In the genomic region with DNA sequence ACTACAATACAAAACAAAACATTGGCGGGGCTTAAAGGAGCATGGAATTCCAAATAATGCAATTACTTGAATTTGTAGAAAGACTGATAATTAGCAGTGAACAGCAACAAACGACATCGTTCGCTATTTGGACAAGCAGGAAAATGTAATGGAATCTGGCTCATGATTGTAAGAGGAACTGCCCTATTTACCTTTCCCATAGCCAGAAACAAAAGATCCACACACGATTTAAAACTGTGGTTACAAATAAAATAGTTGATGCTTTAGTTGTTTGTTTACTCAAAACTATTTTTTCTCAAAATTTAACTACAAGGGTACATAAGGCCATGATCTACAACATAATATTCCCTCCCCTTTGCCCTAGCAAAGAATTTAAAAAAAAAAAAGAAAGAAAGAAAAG, we compare ENCODE assay signal across 1 cellular context.
A peak's percentile ranks its signal among the peaks of the same experiment; 100 is the strongest.
TF ChIP-seq lines count a peak whose summit lies in the region.

No MANE protein-coding gene starts in this region.

TF ChIP-seq in A549, 52 proteins besides CTCF, POLR2A, EP300 and RAD21:
- no peak for TF ChIP-seq FOSL2 (IDR thresholded peaks at IDR 0.05)
- peak; percentile 52; the same call in 1 of the 2 replicates for TF ChIP-seq FOSL2 (CRISPR knock-in tag; IDR thresholded peaks at IDR 0.05)
- no peak for TF ChIP-seq HOXB5 (CRISPR knock-in tag; IDR thresholded peaks at IDR 0.05)
- no peak for TF ChIP-seq TP53 (CRISPR knock-in tag; IDR thresholded peaks at IDR 0.05)
- TF ChIP-seq PHF8 (IDR thresholded peaks at IDR 0.05; ENCODE audit: borderline replicate concordance, low read depth) = no peak
- TF ChIP-seq, protein P1, sequence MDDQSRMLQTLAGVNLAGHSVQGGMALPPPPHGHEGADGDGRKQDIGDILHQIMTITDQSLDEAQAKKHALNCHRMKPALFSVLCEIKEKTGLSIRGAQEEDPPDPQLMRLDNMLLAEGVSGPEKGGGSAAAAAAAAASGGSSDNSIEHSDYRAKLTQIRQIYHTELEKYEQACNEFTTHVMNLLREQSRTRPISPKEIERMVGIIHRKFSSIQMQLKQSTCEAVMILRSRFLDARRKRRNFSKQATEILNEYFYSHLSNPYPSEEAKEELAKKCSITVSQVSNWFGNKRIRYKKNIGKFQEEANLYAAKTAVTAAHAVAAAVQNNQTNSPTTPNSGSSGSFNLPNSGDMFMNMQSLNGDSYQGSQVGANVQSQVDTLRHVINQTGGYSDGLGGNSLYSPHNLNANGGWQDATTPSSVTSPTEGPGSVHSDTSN (IDR thresholded peaks at IDR 0.05) = no peak
- TF ChIP-seq TFCP2L1 (CRISPR knock-in tag; IDR thresholded peaks at IDR 0.05) = 0 out of 2 replicates have a peak, but pooled peaks have one; percentile 53
- TF ChIP-seq GATA3 (IDR thresholded peaks at IDR 0.05; ENCODE audit: borderline replicate concordance) = peak; percentile 31; the same call in 1 of the 2 replicates
- TF ChIP-seq ZSCAN20 (CRISPR knock-in tag; IDR thresholded peaks at IDR 0.05) = no peak
- TF ChIP-seq SMC3 (IDR thresholded peaks at IDR 0.05) = no peak
TF ChIP-seq in A549: peak in this region for 3.
